Comparison of ENCODE assay signal across 1 cellular context in genomic region chr11:69908511-69909220, GRCh38.
TF ChIP-seq lines count a peak whose summit lies in the region.

No MANE protein-coding gene starts in this region.

TF ChIP-seq in SK-N-SH, 30 proteins besides CTCF, POLR2A, EP300 and RAD21 (continued from another document):
- TF ChIP-seq PBX3 (IDR thresholded peaks at IDR 0.05) (no peak), TCF12 (IDR thresholded peaks at IDR 0.05) (no peak), TAF1 (IDR thresholded peaks at IDR 0.05; ENCODE audit: borderline replicate concordance, low read depth, low read length) (no peak), EZH2phosphoT487 (IDR thresholded peaks at IDR 0.05; ENCODE audit: borderline replicate concordance, low read depth) (no peak), MEF2A (IDR thresholded peaks at IDR 0.05; ENCODE audit: borderline replicate concordance, low read depth) (no peak)
